ENCODE assay signal across 8 cellular contexts in the genomic region with DNA sequence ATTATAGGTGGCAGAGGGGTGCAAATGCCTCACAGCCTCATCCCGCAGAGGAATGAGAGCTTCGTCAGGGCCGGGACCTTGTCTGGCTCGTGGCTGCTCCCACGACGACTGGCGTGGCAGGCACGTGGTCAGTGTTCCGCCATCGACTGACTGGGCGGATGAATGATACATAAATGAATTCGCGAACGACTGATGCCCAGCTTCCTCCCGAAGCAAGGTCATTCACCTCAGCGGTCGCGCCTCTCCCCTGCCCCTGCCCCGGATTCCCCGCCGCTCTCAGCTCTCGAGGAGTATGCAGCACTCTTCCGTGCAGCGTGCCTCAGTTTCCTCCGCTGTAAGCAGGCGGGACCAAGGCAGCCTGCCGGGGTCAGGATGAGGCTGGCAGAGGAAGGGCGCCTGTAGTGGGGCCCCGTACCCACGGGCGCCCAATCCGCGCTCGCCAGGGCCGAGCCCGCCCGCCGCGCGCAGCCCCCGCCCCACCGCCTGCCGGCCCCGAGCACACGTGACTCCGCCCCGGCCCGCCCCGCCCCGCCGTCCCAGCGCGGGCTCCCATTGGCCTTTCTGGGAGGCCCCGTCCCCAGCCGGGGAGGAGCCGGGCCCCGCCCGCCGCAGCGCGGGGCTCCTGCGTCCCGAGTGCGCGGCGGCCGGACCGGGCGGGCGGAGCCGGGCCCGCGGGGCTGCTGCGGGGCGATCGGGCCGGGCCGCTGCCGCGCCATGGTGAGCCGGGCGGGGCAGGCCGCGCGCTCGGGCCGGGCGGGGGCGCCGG. TPM values are rescaled to one million over a fixed set of nuclear protein-coding genes. Genes with fewer than 3 reads are reported as not detected.
A peak's percentile ranks its signal among the peaks of the same experiment; 100 is the strongest.
DNase-seq lines count a peak whose midpoint lies in the region; FAIRE-seq and TF ChIP-seq lines count a peak whose summit lies in the region.

A gene (plus strand): TSS at position 632 of the 766 bp plus-strand sequence. CDS start 7,605 bp downstream, outside the sequence.

- peak within 1 kb of the TSS; percentile 91 for H3K4me2 ChIP-seq in astrocyte (ENCODE audit: low read length)
- H3K4me2 ChIP-seq in hepatocyte: peak within 1 kb of the TSS; percentile 95

- POLR2A ChIA-PET in HEK293T (lab: Yijun Ruan, JAX): no interaction called here

- H3K79me2 ChIP-seq in astrocyte (ENCODE audit: insufficient read depth, low read length): peaks cover 43% of the 10 kb centered on the region
- H3K79me2 ChIP-seq in hepatocyte: peaks cover 45% of the 10 kb centered on the region

- H3K4me1 ChIP-seq in astrocyte (ENCODE audit: insufficient read depth, low read length): peaks cover 14% of the 10 kb centered on the region
- H3K4me1 ChIP-seq in hepatocyte (ENCODE audit: insufficient read depth): peaks cover 10% of the 10 kb centered on the region
- H3K4me1 ChIP-seq in vagina: peaks cover 54% of the 10 kb centered on the region

- no peak within 1 kb of the TSS for H3K27ac Mint-ChIP-seq in astrocyte (ENCODE audit: unreplicated experiment)

- H3K9me2 ChIP-seq in hepatocyte (replicated peaks; ENCODE audit: insufficient read depth): no peaks in the 10 kb centered on the region

- H2AFZ ChIP-seq in astrocyte (ENCODE audit: low read depth, low read length): peak within 1 kb of the TSS; percentile 87
- peak within 1 kb of the TSS; percentile 90 for H2AFZ ChIP-seq in hepatocyte

- H3K27ac ChIP-seq in astrocyte (ENCODE audit: low read depth, low read length): no peak within 1 kb of the TSS
- H3K27ac ChIP-seq in hepatocyte: peak within 1 kb of the TSS; percentile 9
- H3K27ac ChIP-seq in vagina: peak within 1 kb of the TSS; percentile 90

- TF ChIP-seq CTCF in astrocyte (IDR thresholded peaks at IDR 0.05; ENCODE audit: insufficient read depth, low read depth, low read length) (no peak), hepatocyte (IDR thresholded peaks at IDR 0.05; ENCODE audit: poor library complexity) (no peak), vagina (IDR thresholded peaks at IDR 0.05) (no peak)

- WGBS in hepatocyte (ENCODE audit: low lambda C conversion rate, missing lambda C conversion rate): 20% methylated on average over 45 of the region's 90 CpGs

- H3K4me3 ChIP-seq in astrocyte (ENCODE audit: insufficient read depth, low read depth, low read length) (peak within 1 kb of the TSS; percentile 65), hepatocyte (peak within 1 kb of the TSS; percentile 97), vagina (peak within 1 kb of the TSS; percentile 97 to 98)

- no peak for FAIRE-seq in astrocyte (lab: Jason Lieb, UNC)

- peak in 1 of 2 donors; percentile 48 for TF ChIP-seq POLR2A in vagina (IDR thresholded peaks at IDR 0.05)

- H3K4me3 Mint-ChIP-seq in astrocyte (ENCODE audit: unreplicated experiment): peak within 1 kb of the TSS; percentile 88

- H3K27me3 ChIP-seq in astrocyte (ENCODE audit: insufficient read depth, low read length): no peaks in the 10 kb centered on the region
- H3K27me3 ChIP-seq in hepatocyte: no peaks in the 10 kb centered on the region
- H3K27me3 ChIP-seq in vagina: no peaks in the 10 kb centered on the region

- CTCF ChIA-PET in HEK293T (lab: Yijun Ruan, JAX): no interaction called here

- no peaks in the 10 kb centered on the region for H3K9me3 Mint-ChIP-seq in astrocyte (ENCODE audit: unreplicated experiment)

- no peaks in the 10 kb centered on the region for H3K36me3 Mint-ChIP-seq in astrocyte (ENCODE audit: low read depth, unreplicated experiment)

- DNase-seq in GF-D8 (lab: John Stamatoyannopoulos, UW) (peak; percentile 25), HEK293T (ENCODE audit: extremely low spot score) (peak; percentile 97), NCI-H1105 (lab: John Stamatoyannopoulos, UW) (peak; percentile 73), T-helper 9 cell (peak; percentile 82), astrocyte (ENCODE audit: low read depth) (peak; percentile 55), hepatocyte (ENCODE audit: low spot score) (peak; percentile 96), retina (peak; percentile 76), vagina (ENCODE audit: extremely low spot score in 2 of 2) (no peak)

- H3K27me3 Mint-ChIP-seq in astrocyte (ENCODE audit: low read depth, unreplicated experiment): peaks cover 8% of the 10 kb centered on the region

- intact Hi-C loops in vagina (cut with DNase I): no loop called here

- H3K9me3 ChIP-seq in astrocyte (ENCODE audit: insufficient read depth, low read depth, low read length): no peaks in the 10 kb centered on the region
- no peaks in the 10 kb centered on the region for H3K9me3 ChIP-seq in hepatocyte (ENCODE audit: low read depth)
- no peaks in the 10 kb centered on the region for H3K9me3 ChIP-seq in vagina

- H3K36me3 ChIP-seq in astrocyte (ENCODE audit: insufficient read depth, low read length) (no peaks in the 10 kb centered on the region), hepatocyte (replicated peaks; ENCODE audit: insufficient read depth, low read depth) (no peaks in the 10 kb centered on the region), vagina (no peaks in the 10 kb centered on the region)

- H3K4me1 Mint-ChIP-seq in astrocyte (ENCODE audit: low read depth, unreplicated experiment): peaks cover 10% of the 10 kb centered on the region

- H4K20me1 ChIP-seq in astrocyte (ENCODE audit: insufficient read depth, low read length): peaks cover 40% of the 10 kb centered on the region
- H4K20me1 ChIP-seq in hepatocyte (ENCODE audit: insufficient read depth, poor library complexity, severe bottlenecking): peaks cover 38% of the 10 kb centered on the region

- peak within 1 kb of the TSS; percentile 84 for H3K9ac ChIP-seq in astrocyte (ENCODE audit: low read length)

TF ChIP-seq in HEK293T, 16 proteins besides CTCF, POLR2A, EP300 and RAD21:
- TF ChIP-seq L3MBTL2 (conservative IDR thresholded peaks at IDR 0.05) (peak; percentile 94), ELF4 (IDR thresholded peaks at IDR 0.05) (no peak)

RNA-seq across cellular contexts. Expression of the gene that starts here (rescaled TPM):
- 12.2 and 16.7 TPM in 2 replicates for total RNA-seq in astrocyte
- 18.8 and 18.9 TPM in 2 replicates for total RNA-seq in hepatocyte
- 16.4 and 16.7 TPM in 2 replicates for polyA plus RNA-seq in hepatocyte
- 23.1 TPM for total RNA-seq in vagina

Comparison
In these comparisons a context has a peak if more than half of its experiments do, and no peak if none do; other contexts are left out.
1. DNase-seq: peak in GF-D8 (single experiment), HEK293T (single experiment), NCI-H1105 (single experiment), T-helper 9 cell (single experiment), astrocyte (single experiment), hepatocyte (single experiment) and retina (single experiment); none in vagina (0 of 2).
2. Peak in every context shown above with its lines, with median percentiles within 50 percentile points of each other: H3K4me3 ChIP-seq.